21 cellular contexts compared by ENCODE assay signal in genomic region chr4:113718252-113718651, GRCh38.
"Had no signal": no experiment of that assay in that cellular context is flagged by ENCODE, and none has a peak within 500 bp of the region (broad histone marks: within the 10 kb centered on the region; RNA-seq: fewer than 3 reads in every experiment).

No MANE protein-coding gene starts in this region.

- DNase-seq: IMR-90, Karpas-422, KG1, MG63, NCI-H1092, NCI-H1105 treated with DMSO at 0.1 percent for 48 hours, NCI-H1417 treated with DMSO at 0.1 percent for 48 hours, NCI-H146, NCI-H1694 treated with DMSO at 0.1 percent for 48 hours, NCI-H1930, NCI-H2081, NCI-H2107, NCI-H2227 treated with DMSO at 0.1 percent for 48 hours, NCI-H524, NCI-H526 treated with DMSO at 0.1 percent for 48 hours, NCI-H748 treated with DMSO at 0.1 percent for 48 hours, Right ventricle myocardium superior, RPMI8226, SIG-M5, SK-N-SH had no signal

- ATAC-seq: HepG2 had no signal

- FAIRE-seq: HepG2 had no signal

- H3K4me3 ChIP-seq: MG63 had no signal
